Comparison of ENCODE assay signal across 8 cellular contexts in the genomic region with DNA sequence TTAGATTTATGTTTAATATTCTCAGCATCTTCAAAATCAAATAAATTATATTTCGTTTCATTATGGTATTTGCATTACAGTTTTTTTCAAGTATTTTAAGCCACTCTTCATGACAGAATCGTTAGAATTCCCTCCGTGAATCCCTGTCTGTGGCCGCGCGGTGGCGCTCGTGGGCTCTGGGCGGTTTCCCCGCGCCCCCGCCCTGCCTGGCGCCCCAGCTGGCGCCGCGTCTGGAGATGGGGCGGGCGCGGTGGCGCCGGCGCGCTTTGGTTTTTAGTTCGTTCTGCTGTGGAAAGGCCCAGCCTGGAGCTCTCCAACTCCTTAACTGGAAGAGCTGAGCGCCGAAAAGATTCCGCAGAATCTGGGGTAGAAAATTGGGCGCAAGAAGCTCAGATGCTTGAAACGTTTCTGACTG. TPM values are rescaled to one million over a fixed set of nuclear protein-coding genes. Genes with fewer than 3 reads are reported as not detected.
DNase-seq lines count a peak whose midpoint lies in the region; TF ChIP-seq lines count a peak whose summit lies in the region.

No MANE protein-coding gene starts in this region.

- H3K9me3 Mint-ChIP-seq in activated CD4-positive, alpha-beta T cell treated with anti-CD3 and anti-CD28 coated beads, Interleukin-2, amount 10 ng/mL, durations not matched to agents 7 days and 5 days: no peaks in the 10 kb centered on the region
- H3K9me3 Mint-ChIP-seq in endothelial cell (ENCODE audit: unreplicated experiment): no peaks in the 10 kb centered on the region
- peaks cover 14% of the 10 kb centered on the region for H3K9me3 Mint-ChIP-seq in mesothelial cell of epicardium
- H3K9me3 Mint-ChIP-seq in type B pancreatic cell: peaks cover 3% of the 10 kb centered on the region

- H3K27ac Mint-ChIP-seq in activated CD4-positive, alpha-beta T cell treated with anti-CD3 and anti-CD28 coated beads, Interleukin-2, amount 10 ng/mL, durations not matched to agents 7 days and 5 days: no peak overlapping the region
- H3K27ac Mint-ChIP-seq in endothelial cell (ENCODE audit: unreplicated experiment): no peak overlapping the region
- peak overlapping the region; percentile 47 for H3K27ac Mint-ChIP-seq in mesothelial cell of epicardium
- no peak overlapping the region for H3K27ac Mint-ChIP-seq in type B pancreatic cell

- H3K4me1 Mint-ChIP-seq in activated CD4-positive, alpha-beta T cell treated with anti-CD3 and anti-CD28 coated beads, Interleukin-2, amount 10 ng/mL, durations not matched to agents 7 days and 5 days: peaks cover 22% of the 10 kb centered on the region
- H3K4me1 Mint-ChIP-seq in endothelial cell (ENCODE audit: unreplicated experiment): no peaks in the 10 kb centered on the region
- H3K4me1 Mint-ChIP-seq in mesothelial cell of epicardium: no peaks in the 10 kb centered on the region
- H3K4me1 Mint-ChIP-seq in type B pancreatic cell (ENCODE audit: unreplicated experiment): no peaks in the 10 kb centered on the region

- TF ChIP-seq CTCF in endothelial cell (IDR thresholded peaks at IDR 0.05; ENCODE audit: unreplicated experiment): peak; percentile 86
- TF ChIP-seq CTCF in mesothelial cell of epicardium (IDR thresholded peaks at IDR 0.05; ENCODE audit: unreplicated experiment): peak; percentile 60
- TF ChIP-seq CTCF in type B pancreatic cell (conservative IDR thresholded peaks at IDR 0.05): peak; percentile 92

- POLR2A ChIA-PET in activated CD4-positive, alpha-beta T cell treated with anti-CD3 and anti-CD28 coated beads, Interleukin-2, amount 10 ng/mL, durations not matched to agents 7 days and 5 days (lab: Charles Lee): no interaction called here

- H3K4me3 Mint-ChIP-seq in activated CD4-positive, alpha-beta T cell treated with anti-CD3 and anti-CD28 coated beads, Interleukin-2, amount 10 ng/mL, durations not matched to agents 7 days and 5 days: no peak overlapping the region
- H3K4me3 Mint-ChIP-seq in endothelial cell (ENCODE audit: unreplicated experiment) (no peak overlapping the region), mesothelial cell of epicardium (no peak overlapping the region), type B pancreatic cell (no peak overlapping the region)

- CTCF ChIA-PET in activated CD4-positive, alpha-beta T cell treated with anti-CD3 and anti-CD28 coated beads, Interleukin-2, amount 10 ng/mL, durations not matched to agents 7 days and 5 days (lab: Charles Lee): no interaction called here

- peak; percentile 48 for DNase-seq in activated gamma-delta T cell treated with Interleukin-2 at 50 U/mL for 16 hours
- DNase-seq in activated gamma-delta T cell (lab: John Stamatoyannopoulos, UW): no peak
- peak; percentile 34 for DNase-seq in activated CD4-positive, alpha-beta T cell treated with anti-CD3 and anti-CD28 coated beads, Interleukin-2, amount 10 ng/mL, durations not matched to agents 7 days and 5 days
- DNase-seq in endothelial cell (ENCODE audit: low spot score): peak; percentile 67
- no peak for DNase-seq in mesothelial cell of epicardium (ENCODE audit: low spot score in 2 of 2, unreplicated experiment in 2 of 2)
- DNase-seq in type B pancreatic cell (ENCODE audit: extremely low spot score, unreplicated experiment): no peak
- no peak for DNase-seq in NCI-H2227 treated with DMSO at 0.1 percent for 48 hours (lab: John Stamatoyannopoulos, UW)
- no peak for DNase-seq in AML-193 (lab: John Stamatoyannopoulos, UW)

- H3K27me3 Mint-ChIP-seq in activated CD4-positive, alpha-beta T cell treated with anti-CD3 and anti-CD28 coated beads, Interleukin-2, amount 10 ng/mL, durations not matched to agents 7 days and 5 days: no peaks in the 10 kb centered on the region
- peaks cover 4% of the 10 kb centered on the region for H3K27me3 Mint-ChIP-seq in endothelial cell (ENCODE audit: unreplicated experiment)
- H3K27me3 Mint-ChIP-seq in mesothelial cell of epicardium (ENCODE audit: low read depth): no peaks in the 10 kb centered on the region
- H3K27me3 Mint-ChIP-seq in type B pancreatic cell: no peaks in the 10 kb centered on the region

- H3K36me3 Mint-ChIP-seq in activated CD4-positive, alpha-beta T cell treated with anti-CD3 and anti-CD28 coated beads, Interleukin-2, amount 10 ng/mL, durations not matched to agents 7 days and 5 days (ENCODE audit: low read depth): peaks cover 41% of the 10 kb centered on the region
- H3K36me3 Mint-ChIP-seq in endothelial cell (ENCODE audit: low read depth, unreplicated experiment): peaks cover 22% of the 10 kb centered on the region
- peaks cover 41% of the 10 kb centered on the region for H3K36me3 Mint-ChIP-seq in mesothelial cell of epicardium
- H3K36me3 Mint-ChIP-seq in type B pancreatic cell: peaks cover 47% of the 10 kb centered on the region

RNA-seq across cellular contexts. Expression of a gene that starts 25.7 kb away (rescaled TPM):
- total RNA-seq in activated CD4-positive, alpha-beta T cell treated with anti-CD3 and anti-CD28 coated beads, Interleukin-2, amount 10 ng/mL, durations not matched to agents 7 days and 5 days: 100 to 1,000 TPM; 116 to 137 TPM
- total RNA-seq in endothelial cell (ENCODE audit: unreplicated experiment) (151 TPM), mesothelial cell of epicardium (80.0 to 85.5 TPM (median 84.4 TPM) in 3 replicates), type B pancreatic cell (ENCODE audit: low replicate concordance) (63.4 and 74.8 TPM in 2 replicates)

RNA-seq across cellular contexts. Expression of a gene that starts 56.3 kb away (rescaled TPM):
- under 1 TPM; 0.25 to 0.32 TPM for total RNA-seq in activated CD4-positive, alpha-beta T cell treated with anti-CD3 and anti-CD28 coated beads, Interleukin-2, amount 10 ng/mL, durations not matched to agents 7 days and 5 days
- total RNA-seq in endothelial cell (ENCODE audit: unreplicated experiment): 0.54 TPM
- 0.27 TPM in 2 of 3 replicates, not detected in the other for total RNA-seq in mesothelial cell of epicardium
- 5.5 TPM in 1 of 2 replicates, not detected in the other for total RNA-seq in type B pancreatic cell (ENCODE audit: low replicate concordance)

Comparison
In these comparisons a context has a peak if more than half of its experiments do, and no peak if none do; other contexts are left out.
1. DNase-seq: peak in activated gamma-delta T cell treated with Interleukin-2 at 50 U/mL for 16 hours (single experiment), activated CD4-positive, alpha-beta T cell treated with anti-CD3 and anti-CD28 coated beads, Interleukin-2, amount 10 ng/mL, durations not matched to agents 7 days and 5 days (single experiment) and endothelial cell (single experiment); none in activated gamma-delta T cell (single experiment), mesothelial cell of epicardium (0 of 2), type B pancreatic cell (single experiment), NCI-H2227 treated with DMSO at 0.1 percent for 48 hours (single experiment) and AML-193 (0 of 2).
2. Peak in every context shown above with its lines, with median percentiles within 50 percentile points of each other: CTCF ChIP-seq.